8 cellular contexts compared by ENCODE assay signal in genomic region chr15:83365370-83365938, GRCh38.
DNase-seq lines count a peak whose midpoint lies in the region; FAIRE-seq and TF ChIP-seq lines count a peak whose summit lies in the region.

No MANE protein-coding gene starts in this region.

- no peaks in the 10 kb centered on the region for H3K36me3 Mint-ChIP-seq in activated CD4-positive, alpha-beta T cell treated with anti-CD3 and anti-CD28 coated beads, Interleukin-2, amount 10 ng/mL, durations not matched to agents 7 days and 5 days (ENCODE audit: low read depth)
- no peaks in the 10 kb centered on the region for H3K36me3 Mint-ChIP-seq in nephron progenitor cell (ENCODE audit: low read depth)

- no peak for TF ChIP-seq POLR2A in GM12892 (IDR thresholded peaks at IDR 0.05; ENCODE audit: low read depth, low read length)

- peak overlapping the region; percentile 41 for H3K4me3 ChIP-seq in fibroblast of mammary gland (ENCODE audit: control insufficient read depth, low read depth, low read length)

- no peak for TF ChIP-seq CTCF in fibroblast of mammary gland (conservative IDR thresholded peaks at IDR 0.05; ENCODE audit: control insufficient read depth, insufficient read depth, low read depth, low read length)
- no peak for TF ChIP-seq CTCF in nephron progenitor cell (IDR thresholded peaks at IDR 0.05)

- peaks cover 8% of the 10 kb centered on the region for H3K4me1 Mint-ChIP-seq in activated CD4-positive, alpha-beta T cell treated with anti-CD3 and anti-CD28 coated beads, Interleukin-2, amount 10 ng/mL, durations not matched to agents 7 days and 5 days
- peaks cover 36% of the 10 kb centered on the region for H3K4me1 Mint-ChIP-seq in nephron progenitor cell

- H3K9me3 Mint-ChIP-seq in activated CD4-positive, alpha-beta T cell treated with anti-CD3 and anti-CD28 coated beads, Interleukin-2, amount 10 ng/mL, durations not matched to agents 7 days and 5 days = no peaks in the 10 kb centered on the region
- peaks cover 3% of the 10 kb centered on the region for H3K9me3 Mint-ChIP-seq in nephron progenitor cell

- FAIRE-seq in GM12892 (lab: Jason Lieb, UNC) = no peak

- CTCF ChIA-PET in activated CD4-positive, alpha-beta T cell treated with anti-CD3 and anti-CD28 coated beads, Interleukin-2, amount 10 ng/mL, durations not matched to agents 7 days and 5 days (lab: Charles Lee) = no interaction called here

- peaks cover 60% of the 10 kb centered on the region for H3K27me3 Mint-ChIP-seq in activated CD4-positive, alpha-beta T cell treated with anti-CD3 and anti-CD28 coated beads, Interleukin-2, amount 10 ng/mL, durations not matched to agents 7 days and 5 days
- H3K27me3 Mint-ChIP-seq in nephron progenitor cell (ENCODE audit: low read depth, poor library complexity) = peaks cover 33% of the 10 kb centered on the region

- H3K4me3 Mint-ChIP-seq in activated CD4-positive, alpha-beta T cell treated with anti-CD3 and anti-CD28 coated beads, Interleukin-2, amount 10 ng/mL, durations not matched to agents 7 days and 5 days = peak overlapping the region; percentile 0
- peak overlapping the region; percentile 78 for H3K4me3 Mint-ChIP-seq in nephron progenitor cell

- POLR2A ChIA-PET in activated CD4-positive, alpha-beta T cell treated with anti-CD3 and anti-CD28 coated beads, Interleukin-2, amount 10 ng/mL, durations not matched to agents 7 days and 5 days (lab: Charles Lee) = no interaction called here

- no peak overlapping the region for H3K27ac Mint-ChIP-seq in activated CD4-positive, alpha-beta T cell treated with anti-CD3 and anti-CD28 coated beads, Interleukin-2, amount 10 ng/mL, durations not matched to agents 7 days and 5 days
- H3K27ac Mint-ChIP-seq in nephron progenitor cell = no peak overlapping the region

- peak; percentile 24 for DNase-seq in activated CD4-positive, alpha-beta T cell treated with anti-CD3 and anti-CD28 coated beads, Interleukin-2, amount 10 ng/mL, durations not matched to agents 7 days and 5 days
- no peak for DNase-seq in activated CD4-positive, alpha-beta T cell treated with anti-CD3 and anti-CD28 coated beads for 4 hours
- DNase-seq in UCSD-AML1 (lab: John Stamatoyannopoulos, UW; ENCODE audit: unreplicated experiment) (peak; percentile 31), fibroblast of mammary gland (ENCODE audit: low read depth) (peak; percentile 83), nephron progenitor cell (peak; percentile 65), GM12892 (ENCODE audit: insufficient read length) (no peak), NCI-H1694 treated with DMSO at 0.1 percent for 48 hours (lab: John Stamatoyannopoulos, UW) (no peak)
- no peak for DNase-seq in central memory CD4-positive, alpha-beta T cell

Comparison
In these comparisons a context has a peak if more than half of its experiments do, and no peak if none do; other contexts are left out.
1. DNase-seq: peak in activated CD4-positive, alpha-beta T cell treated with anti-CD3 and anti-CD28 coated beads, Interleukin-2, amount 10 ng/mL, durations not matched to agents 7 days and 5 days (single experiment), UCSD-AML1 (single experiment), fibroblast of mammary gland (single experiment) and nephron progenitor cell (single experiment); none in activated CD4-positive, alpha-beta T cell treated with anti-CD3 and anti-CD28 coated beads for 4 hours (0 of 2), GM12892 (single experiment), central memory CD4-positive, alpha-beta T cell (single experiment) and NCI-H1694 treated with DMSO at 0.1 percent for 48 hours (single experiment).